Comparison of ENCODE assay signal across 1 cellular context in genomic region chr1:17212487-17213121, GRCh38.
TF ChIP-seq lines count a peak whose summit lies in the region.

No MANE protein-coding gene starts in this region.

TF ChIP-seq in HEK293, 187 proteins besides CTCF, POLR2A, EP300 and RAD21 (continued from another document):
- TF ChIP-seq ZBTB10 (tag by site-specific recombination; IDR thresholded peaks at IDR 0.05) = peak; percentile 56; the same call in 1 of the 2 replicates
- TF ChIP-seq KLF9 (tag by site-specific recombination; IDR thresholded peaks at IDR 0.05; ENCODE audit: low read depth) = peak; percentile 91
- no peak for TF ChIP-seq ZNF362 (tag by site-specific recombination; IDR thresholded peaks at IDR 0.05)
- TF ChIP-seq ZNF560 (tag by site-specific recombination; IDR thresholded peaks at IDR 0.05; ENCODE audit: borderline replicate concordance) = no peak
- TF ChIP-seq ZFP3 (tag by site-specific recombination; IDR thresholded peaks at IDR 0.05; ENCODE audit: low read depth) = no peak
- TF ChIP-seq ZFP69B (tag by site-specific recombination; IDR thresholded peaks at IDR 0.05) = peak; percentile 100
- TF ChIP-seq ZNF785 (tag by site-specific recombination; IDR thresholded peaks at IDR 0.05) = no peak
- TF ChIP-seq ZFHX2 (tag by site-specific recombination; conservative IDR thresholded peaks at IDR 0.05) = peak; percentile 91
- TF ChIP-seq ZNF561 (tag by site-specific recombination; IDR thresholded peaks at IDR 0.05; ENCODE audit: borderline replicate concordance) = 0 out of 2 replicates have a peak, but pooled peaks have one; percentile 71
- peak; percentile 90 for TF ChIP-seq SP7 (tag by site-specific recombination; IDR thresholded peaks at IDR 0.05)
- TF ChIP-seq ZNF423 (tag by site-specific recombination; IDR thresholded peaks at IDR 0.05) = peak; percentile 61; the same call in 1 of the 2 replicates
- TF ChIP-seq ZNF155 (tag by site-specific recombination; IDR thresholded peaks at IDR 0.05) = no peak
- TF ChIP-seq ZNF501 (tag by site-specific recombination; IDR thresholded peaks at IDR 0.05) = peak; percentile 74; the same call in 1 of the 2 replicates
- peak; percentile 37; the same call in 1 of the 2 replicates for TF ChIP-seq ZBTB20 (tag by site-specific recombination; IDR thresholded peaks at IDR 0.05)
- peak; percentile 90 for TF ChIP-seq GLIS2 (tag by site-specific recombination; IDR thresholded peaks at IDR 0.05)
- peak; percentile 98 for TF ChIP-seq ZBTB48 (tag by site-specific recombination; IDR thresholded peaks at IDR 0.05)
- TF ChIP-seq ZNF140 (tag by site-specific recombination; IDR thresholded peaks at IDR 0.05) = no peak
- TF ChIP-seq ZNF792 (tag by site-specific recombination; IDR thresholded peaks at IDR 0.05) = 0 out of 2 replicates have a peak, but pooled peaks have one; percentile 12
- TF ChIP-seq ZNF398 (tag by site-specific recombination; IDR thresholded peaks at IDR 0.05) = peak; percentile 82
- peak; percentile 100 for TF ChIP-seq ZNF692 (tag by site-specific recombination; IDR thresholded peaks at IDR 0.05)
- TF ChIP-seq ZNF518A (tag by site-specific recombination; conservative IDR thresholded peaks at IDR 0.05; ENCODE audit: low read depth) = 0 out of 2 replicates have a peak, but pooled peaks have one; percentile 37
- TF ChIP-seq EGR2 (tag by site-specific recombination; IDR thresholded peaks at IDR 0.05; ENCODE audit: low read depth) = peak; percentile 84
